9 cellular contexts compared by ENCODE assay signal in the genomic region with DNA sequence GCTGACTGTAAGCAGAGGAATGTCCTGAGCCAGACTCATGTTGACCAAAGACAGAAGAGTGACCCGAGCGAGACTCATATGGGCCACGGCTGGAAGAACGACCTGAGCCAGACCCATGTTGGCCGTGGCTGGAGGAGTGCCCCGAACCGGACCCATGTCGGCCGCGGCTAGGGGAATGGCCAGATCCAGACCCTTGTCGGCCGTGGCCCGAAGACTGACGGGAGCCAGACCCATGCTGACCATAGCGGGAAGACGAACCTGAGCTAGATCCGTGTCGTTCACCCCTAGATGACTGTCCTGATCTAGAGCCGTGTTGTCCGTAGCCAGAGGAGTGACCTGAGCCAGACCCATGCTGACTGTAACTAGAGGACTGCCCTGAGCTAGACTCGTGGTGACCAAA. TPM values are rescaled to one million over a fixed set of nuclear protein-coding genes. Genes with fewer than 3 reads are reported as not detected.
"Had no signal": no experiment of that assay in that cellular context is flagged by ENCODE, and none has a peak within 500 bp of the region (broad histone marks: within the 10 kb centered on the region; RNA-seq: fewer than 3 reads in every experiment).

No MANE protein-coding gene starts in this region.

RNA-seq across cellular contexts. Expression of gene HRNR, which starts 9.1 kb away (rescaled TPM):
- total RNA-seq: LHCN-M2, MCF 10A, NCI-H460, OCI-LY7, PC-9, Right ventricle myocardium inferior, SJCRH30, SK-MEL-5 had no signal

RNA-seq across cellular contexts. Expression of gene RPTN, which starts 55.9 kb away (rescaled TPM):
- total RNA-seq: LHCN-M2, MCF 10A, NCI-H460, OCI-LY7, PC-9, Right ventricle myocardium inferior, RPMI7951, SJCRH30, SK-MEL-5 had no signal
